ENCODE assay signal across 10 cellular contexts in the genomic region with DNA sequence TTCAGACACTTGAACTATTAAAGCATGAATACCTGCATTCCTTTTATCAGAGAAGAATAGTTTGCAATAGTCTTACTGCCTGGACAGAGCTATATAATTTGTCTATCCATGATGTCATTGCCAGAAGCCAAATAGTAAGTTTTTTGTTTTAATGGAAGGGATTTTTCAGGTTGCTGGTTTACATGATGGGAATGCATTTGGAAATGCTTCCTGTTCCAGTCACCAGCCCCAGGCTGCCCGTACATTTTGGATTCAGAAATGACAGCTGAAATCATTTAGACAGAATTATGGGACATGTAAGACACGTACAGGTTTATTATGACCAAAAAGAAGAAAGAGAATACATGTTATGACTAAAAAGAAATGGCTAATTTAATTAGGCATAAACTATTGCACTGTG.
"Had no signal": no experiment of that assay in that cellular context is flagged by ENCODE, and none has a peak within 500 bp of the region (broad histone marks: within the 10 kb centered on the region; RNA-seq: fewer than 3 reads in every experiment).

No MANE protein-coding gene starts in this region.

- ATAC-seq: HCT116, HepG2, K562 had no signal

- H3K4me1 ChIP-seq: HAP-1 had no signal

- H3K9ac ChIP-seq: GM23248 had no signal

- H3K27ac ChIP-seq: GM23248, HL-60 had no signal

- H2AFZ ChIP-seq: GM23248 had no signal

- H3K27ac Mint-ChIP-seq: HFFc6 had no signal

- H3K4me3 Mint-ChIP-seq: HFFc6 had no signal

- DNase-seq: GM23248, GOT3, H7, HFFc6, KG1 had no signal

- H3K9me3 Mint-ChIP-seq: HFFc6 had no signal

- H3K9me3 ChIP-seq: HAP-1 had no signal

- H3K36me3 ChIP-seq: HAP-1 had no signal

- H3K4me3 ChIP-seq: GM23248, HAP-1, K562 had no signal
